ENCODE assay signal across 1 cellular context in genomic region chr15:43105077-43105769, GRCh38.
TF ChIP-seq lines count a peak whose summit lies in the region.

No MANE protein-coding gene starts in this region.

TF ChIP-seq in K562, 482 proteins besides CTCF, POLR2A, EP300 and RAD21 (continues in another document):
- TF ChIP-seq SMARCA4 (IDR thresholded peaks at IDR 0.05), result peak; percentile 57
- TF ChIP-seq CREM (IDR thresholded peaks at IDR 0.05; ENCODE audit: low read depth), result no peak
- no peak for TF ChIP-seq SETDB1 (IDR thresholded peaks at IDR 0.05; ENCODE audit: low read length)
- TF ChIP-seq LEF1 (IDR thresholded peaks at IDR 0.05), result no peak
- TF ChIP-seq, protein P1, sequence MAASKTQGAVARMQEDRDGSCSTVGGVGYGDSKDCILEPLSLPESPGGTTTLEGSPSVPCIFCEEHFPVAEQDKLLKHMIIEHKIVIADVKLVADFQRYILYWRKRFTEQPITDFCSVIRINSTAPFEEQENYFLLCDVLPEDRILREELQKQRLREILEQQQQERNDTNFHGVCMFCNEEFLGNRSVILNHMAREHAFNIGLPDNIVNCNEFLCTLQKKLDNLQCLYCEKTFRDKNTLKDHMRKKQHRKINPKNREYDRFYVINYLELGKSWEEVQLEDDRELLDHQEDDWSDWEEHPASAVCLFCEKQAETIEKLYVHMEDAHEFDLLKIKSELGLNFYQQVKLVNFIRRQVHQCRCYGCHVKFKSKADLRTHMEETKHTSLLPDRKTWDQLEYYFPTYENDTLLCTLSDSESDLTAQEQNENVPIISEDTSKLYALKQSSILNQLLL (CRISPR knock-in tag; IDR thresholded peaks at IDR 0.05; ENCODE audit: borderline replicate concordance), result no peak
- peak; percentile 85 for TF ChIP-seq CBFA2T3 (IDR thresholded peaks at IDR 0.05)
- TF ChIP-seq FUS (optimal IDR thresholded peaks at IDR 0.05; ENCODE audit: low read depth, low read length), result no peak
- no peak for TF ChIP-seq FIP1L1 (IDR thresholded peaks at IDR 0.05; ENCODE audit: low read depth, low read length, poor library complexity, severe bottlenecking)
- TF ChIP-seq TAL1 (IDR thresholded peaks at IDR 0.05), result peak; percentile 72
- no peak for TF ChIP-seq TOE1 (IDR thresholded peaks at IDR 0.05; ENCODE audit: borderline replicate concordance)
- no peak for TF ChIP-seq TOE1 (CRISPR knock-in tag; IDR thresholded peaks at IDR 0.05; ENCODE audit: borderline replicate concordance, low read depth)
- TF ChIP-seq TCF3 (CRISPR knock-in tag; IDR thresholded peaks at IDR 0.05), result peak; percentile 73
- TF ChIP-seq HSF4 (CRISPR knock-in tag; IDR thresholded peaks at IDR 0.05; ENCODE audit: borderline replicate concordance), result no peak
- no peak for TF ChIP-seq SRSF7 (optimal IDR thresholded peaks at IDR 0.05; ENCODE audit: low read depth, low read length)
- peak; percentile 69 for TF ChIP-seq CBFA2T2 (conservative IDR thresholded peaks at IDR 0.05)
- peak; percentile 36; the same call in 1 of the 2 replicates for TF ChIP-seq NFIC (IDR thresholded peaks at IDR 0.05)
- TF ChIP-seq TEAD4 (IDR thresholded peaks at IDR 0.05; ENCODE audit: low read length), result peak; percentile 72
- TF ChIP-seq TEAD4 (CRISPR knock-in tag; IDR thresholded peaks at IDR 0.05; ENCODE audit: borderline replicate concordance), result no peak
- TF ChIP-seq PTBP1 (IDR thresholded peaks at IDR 0.05; ENCODE audit: low read depth, low read length), result no peak
- no peak for TF ChIP-seq ESRRA (IDR thresholded peaks at IDR 0.05; ENCODE audit: borderline replicate concordance, low read depth)
- TF ChIP-seq NR2C2 (CRISPR knock-in tag; IDR thresholded peaks at IDR 0.05), result no peak
- TF ChIP-seq NR2C2 (tag; IDR thresholded peaks at IDR 0.05), result no peak
- TF ChIP-seq ZNF41 (CRISPR knock-in tag; conservative IDR thresholded peaks at IDR 0.05), result no peak
- peak; percentile 35; the same call in 1 of the 2 replicates for TF ChIP-seq PML (IDR thresholded peaks at IDR 0.05; ENCODE audit: low read length)
- no peak for TF ChIP-seq RBM34 (IDR thresholded peaks at IDR 0.05; ENCODE audit: borderline replicate concordance, insufficient read depth, low read length)
- no peak for TF ChIP-seq SMAD3 (CRISPR knock-in tag; conservative IDR thresholded peaks at IDR 0.05)
- no peak for TF ChIP-seq SRF (CRISPR knock-in tag; IDR thresholded peaks at IDR 0.05)
- no peak for TF ChIP-seq FOXJ2 (tag; IDR thresholded peaks at IDR 0.05)
- TF ChIP-seq DPF2 (IDR thresholded peaks at IDR 0.05), result peak; percentile 71
- no peak for TF ChIP-seq YBX1 (IDR thresholded peaks at IDR 0.05)
- TF ChIP-seq, protein P2, sequence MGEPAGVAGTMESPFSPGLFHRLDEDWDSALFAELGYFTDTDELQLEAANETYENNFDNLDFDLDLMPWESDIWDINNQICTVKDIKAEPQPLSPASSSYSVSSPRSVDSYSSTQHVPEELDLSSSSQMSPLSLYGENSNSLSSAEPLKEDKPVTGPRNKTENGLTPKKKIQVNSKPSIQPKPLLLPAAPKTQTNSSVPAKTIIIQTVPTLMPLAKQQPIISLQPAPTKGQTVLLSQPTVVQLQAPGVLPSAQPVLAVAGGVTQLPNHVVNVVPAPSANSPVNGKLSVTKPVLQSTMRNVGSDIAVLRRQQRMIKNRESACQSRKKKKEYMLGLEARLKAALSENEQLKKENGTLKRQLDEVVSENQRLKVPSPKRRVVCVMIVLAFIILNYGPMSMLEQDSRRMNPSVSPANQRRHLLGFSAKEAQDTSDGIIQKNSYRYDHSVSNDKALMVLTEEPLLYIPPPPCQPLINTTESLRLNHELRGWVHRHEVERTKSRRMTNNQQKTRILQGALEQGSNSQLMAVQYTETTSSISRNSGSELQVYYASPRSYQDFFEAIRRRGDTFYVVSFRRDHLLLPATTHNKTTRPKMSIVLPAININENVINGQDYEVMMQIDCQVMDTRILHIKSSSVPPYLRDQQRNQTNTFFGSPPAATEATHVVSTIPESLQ (CRISPR knock-in tag; IDR thresholded peaks at IDR 0.05), result no peak
- TF ChIP-seq HNRNPL (IDR thresholded peaks at IDR 0.05; ENCODE audit: low read depth, low read length), result no peak
- TF ChIP-seq FOXK1 (CRISPR knock-in tag; IDR thresholded peaks at IDR 0.05; ENCODE audit: borderline replicate concordance), result no peak
- TF ChIP-seq ZNF583 (CRISPR knock-in tag; IDR thresholded peaks at IDR 0.05), result no peak
- no peak for TF ChIP-seq NCOA1 (IDR thresholded peaks at IDR 0.05; ENCODE audit: low read depth)
- TF ChIP-seq, protein P3, sequence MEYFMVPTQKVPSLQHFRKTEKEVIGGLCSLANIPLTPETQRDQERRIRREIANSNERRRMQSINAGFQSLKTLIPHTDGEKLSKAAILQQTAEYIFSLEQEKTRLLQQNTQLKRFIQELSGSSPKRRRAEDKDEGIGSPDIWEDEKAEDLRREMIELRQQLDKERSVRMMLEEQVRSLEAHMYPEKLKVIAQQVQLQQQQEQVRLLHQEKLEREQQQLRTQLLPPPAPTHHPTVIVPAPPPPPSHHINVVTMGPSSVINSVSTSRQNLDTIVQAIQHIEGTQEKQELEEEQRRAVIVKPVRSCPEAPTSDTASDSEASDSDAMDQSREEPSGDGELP (CRISPR knock-in tag; IDR thresholded peaks at IDR 0.05; ENCODE audit: borderline replicate concordance), result no peak
- TF ChIP-seq NUFIP1 (IDR thresholded peaks at IDR 0.05; ENCODE audit: partially characterized antibody), result no peak
- no peak for TF ChIP-seq WHSC1 (IDR thresholded peaks at IDR 0.05; ENCODE audit: low read length)
- no peak for TF ChIP-seq SMARCA5 (IDR thresholded peaks at IDR 0.05)
- TF ChIP-seq, protein P4, sequence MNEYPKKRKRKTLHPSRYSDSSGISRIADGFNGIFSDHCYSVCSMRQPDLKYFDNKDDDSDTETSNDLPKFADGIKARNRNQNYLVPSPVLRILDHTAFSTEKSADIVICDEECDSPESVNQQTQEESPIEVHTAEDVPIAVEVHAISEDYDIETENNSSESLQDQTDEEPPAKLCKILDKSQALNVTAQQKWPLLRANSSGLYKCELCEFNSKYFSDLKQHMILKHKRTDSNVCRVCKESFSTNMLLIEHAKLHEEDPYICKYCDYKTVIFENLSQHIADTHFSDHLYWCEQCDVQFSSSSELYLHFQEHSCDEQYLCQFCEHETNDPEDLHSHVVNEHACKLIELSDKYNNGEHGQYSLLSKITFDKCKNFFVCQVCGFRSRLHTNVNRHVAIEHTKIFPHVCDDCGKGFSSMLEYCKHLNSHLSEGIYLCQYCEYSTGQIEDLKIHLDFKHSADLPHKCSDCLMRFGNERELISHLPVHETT (CRISPR knock-in tag; conservative IDR thresholded peaks at IDR 0.05 in 1 of 2, IDR thresholded peaks at IDR 0.05 in 1 of 2), result no peak
- no peak for TF ChIP-seq ILF3 (IDR thresholded peaks at IDR 0.05; ENCODE audit: borderline replicate concordance)
- TF ChIP-seq RFX7 (CRISPR knock-in tag; IDR thresholded peaks at IDR 0.05), result no peak
- TF ChIP-seq TRIM24 (IDR thresholded peaks at IDR 0.05), result peak; percentile 19 to 25; a peak in 2 of 4 replicates
- TF ChIP-seq NCOR1 (IDR thresholded peaks at IDR 0.05), result peak; percentile 60
- TF ChIP-seq TRIM25 (IDR thresholded peaks at IDR 0.05; ENCODE audit: borderline replicate concordance), result no peak
- TF ChIP-seq ADNP (tag; IDR thresholded peaks at IDR 0.05), result no peak
- TF ChIP-seq PRMT5 (CRISPR knock-in tag; IDR thresholded peaks at IDR 0.05), result no peak
- no peak for TF ChIP-seq ZNF668 (CRISPR knock-in tag; IDR thresholded peaks at IDR 0.05)
- TF ChIP-seq, protein P5, sequence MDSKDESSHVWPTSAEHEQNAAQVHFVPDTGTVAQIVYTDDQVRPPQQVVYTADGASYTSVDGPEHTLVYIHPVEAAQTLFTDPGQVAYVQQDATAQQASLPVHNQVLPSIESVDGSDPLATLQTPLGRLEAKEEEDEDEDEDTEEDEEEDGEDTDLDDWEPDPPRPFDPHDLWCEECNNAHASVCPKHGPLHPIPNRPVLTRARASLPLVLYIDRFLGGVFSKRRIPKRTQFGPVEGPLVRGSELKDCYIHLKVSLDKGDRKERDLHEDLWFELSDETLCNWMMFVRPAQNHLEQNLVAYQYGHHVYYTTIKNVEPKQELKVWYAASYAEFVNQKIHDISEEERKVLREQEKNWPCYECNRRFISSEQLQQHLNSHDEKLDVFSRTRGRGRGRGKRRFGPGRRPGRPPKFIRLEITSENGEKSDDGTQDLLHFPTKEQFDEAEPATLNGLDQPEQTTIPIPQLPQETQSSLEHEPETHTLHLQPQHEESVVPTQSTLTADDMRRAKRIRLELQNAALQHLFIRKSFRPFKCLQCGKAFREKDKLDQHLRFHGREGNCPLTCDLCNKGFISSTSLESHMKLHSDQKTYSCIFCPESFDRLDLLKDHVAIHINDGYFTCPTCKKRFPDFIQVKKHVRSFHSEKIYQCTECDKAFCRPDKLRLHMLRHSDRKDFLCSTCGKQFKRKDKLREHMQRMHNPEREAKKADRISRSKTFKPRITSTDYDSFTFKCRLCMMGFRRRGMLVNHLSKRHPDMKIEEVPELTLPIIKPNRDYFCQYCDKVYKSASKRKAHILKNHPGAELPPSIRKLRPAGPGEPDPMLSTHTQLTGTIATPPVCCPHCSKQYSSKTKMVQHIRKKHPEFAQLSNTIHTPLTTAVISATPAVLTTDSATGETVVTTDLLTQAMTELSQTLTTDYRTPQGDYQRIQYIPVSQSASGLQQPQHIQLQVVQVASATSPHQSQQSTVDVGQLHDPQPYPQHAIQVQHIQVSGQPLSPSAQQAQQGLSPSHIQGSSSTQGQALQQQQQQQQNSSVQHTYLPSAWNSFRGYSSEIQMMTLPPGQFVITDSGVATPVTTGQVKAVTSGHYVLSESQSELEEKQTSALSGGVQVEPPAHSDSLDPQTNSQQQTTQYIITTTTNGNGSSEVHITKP (IDR thresholded peaks at IDR 0.05; ENCODE audit: partially characterized antibody), result peak; percentile 16
- TF ChIP-seq, protein P6, sequence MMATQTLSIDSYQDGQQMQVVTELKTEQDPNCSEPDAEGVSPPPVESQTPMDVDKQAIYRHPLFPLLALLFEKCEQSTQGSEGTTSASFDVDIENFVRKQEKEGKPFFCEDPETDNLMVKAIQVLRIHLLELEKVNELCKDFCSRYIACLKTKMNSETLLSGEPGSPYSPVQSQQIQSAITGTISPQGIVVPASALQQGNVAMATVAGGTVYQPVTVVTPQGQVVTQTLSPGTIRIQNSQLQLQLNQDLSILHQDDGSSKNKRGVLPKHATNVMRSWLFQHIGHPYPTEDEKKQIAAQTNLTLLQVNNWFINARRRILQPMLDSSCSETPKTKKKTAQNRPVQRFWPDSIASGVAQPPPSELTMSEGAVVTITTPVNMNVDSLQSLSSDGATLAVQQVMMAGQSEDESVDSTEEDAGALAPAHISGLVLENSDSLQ (IDR thresholded peaks at IDR 0.05), result no peak
- TF ChIP-seq TARDBP (IDR thresholded peaks at IDR 0.05), result no peak
- no peak for TF ChIP-seq MYC (IDR thresholded peaks at IDR 0.05; ENCODE audit: low read depth, low read length)
- TF ChIP-seq MYC (CRISPR knock-in tag; IDR thresholded peaks at IDR 0.05; ENCODE audit: borderline replicate concordance, low read depth), result no peak
- no peak for TF ChIP-seq CREB5 (CRISPR knock-in tag; IDR thresholded peaks at IDR 0.05)
- TF ChIP-seq POLR2AphosphoS5 (IDR thresholded peaks at IDR 0.05; ENCODE audit: control insufficient read depth, insufficient read depth, low read depth, low read length), result peak; percentile 44; the same call in 1 of the 2 replicates
- TF ChIP-seq CEBPG (CRISPR knock-in tag; IDR thresholded peaks at IDR 0.05), result 0 out of 2 replicates have a peak, but pooled peaks have one; percentile 20
- no peak for TF ChIP-seq CEBPG (tag; conservative IDR thresholded peaks at IDR 0.05 in 1 of 2, IDR thresholded peaks at IDR 0.05 in 1 of 2)
- TF ChIP-seq ZKSCAN3 (CRISPR knock-in tag; IDR thresholded peaks at IDR 0.05), result no peak
- TF ChIP-seq CHD4 (IDR thresholded peaks at IDR 0.05; ENCODE audit: insufficient read depth, insufficient replicate concordance, low read depth, low read length, poor library complexity, severe bottlenecking), result no peak
- peak; percentile 83 for TF ChIP-seq ARID1B (IDR thresholded peaks at IDR 0.05)
- TF ChIP-seq PTTG1 (tag; IDR thresholded peaks at IDR 0.05; ENCODE audit: low read depth), result no peak
- no peak for TF ChIP-seq ZNF146 (CRISPR knock-in tag; IDR thresholded peaks at IDR 0.05; ENCODE audit: unreplicated experiment)
- TF ChIP-seq, protein P7, sequence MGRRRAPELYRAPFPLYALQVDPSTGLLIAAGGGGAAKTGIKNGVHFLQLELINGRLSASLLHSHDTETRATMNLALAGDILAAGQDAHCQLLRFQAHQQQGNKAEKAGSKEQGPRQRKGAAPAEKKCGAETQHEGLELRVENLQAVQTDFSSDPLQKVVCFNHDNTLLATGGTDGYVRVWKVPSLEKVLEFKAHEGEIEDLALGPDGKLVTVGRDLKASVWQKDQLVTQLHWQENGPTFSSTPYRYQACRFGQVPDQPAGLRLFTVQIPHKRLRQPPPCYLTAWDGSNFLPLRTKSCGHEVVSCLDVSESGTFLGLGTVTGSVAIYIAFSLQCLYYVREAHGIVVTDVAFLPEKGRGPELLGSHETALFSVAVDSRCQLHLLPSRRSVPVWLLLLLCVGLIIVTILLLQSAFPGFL (CRISPR knock-in tag; IDR thresholded peaks at IDR 0.05), result no peak
- TF ChIP-seq SMAD2 (IDR thresholded peaks at IDR 0.05; ENCODE audit: low read depth, low read length), result no peak
- TF ChIP-seq KLF6 (CRISPR knock-in tag; IDR thresholded peaks at IDR 0.05; ENCODE audit: borderline replicate concordance), result no peak
- no peak for TF ChIP-seq PTRF (tag; IDR thresholded peaks at IDR 0.05)
- TF ChIP-seq ZNF282 (CRISPR knock-in tag; IDR thresholded peaks at IDR 0.05), result no peak
- no peak for TF ChIP-seq SAP30 (IDR thresholded peaks at IDR 0.05; ENCODE audit: borderline replicate concordance, insufficient read depth, low read depth, low read length, poor library complexity, severe bottlenecking)
- no peak for TF ChIP-seq ILK (tag; IDR thresholded peaks at IDR 0.05; ENCODE audit: borderline replicate concordance, low read depth)
